Comparison of ENCODE assay signal across 2 cellular contexts in the genomic region with DNA sequence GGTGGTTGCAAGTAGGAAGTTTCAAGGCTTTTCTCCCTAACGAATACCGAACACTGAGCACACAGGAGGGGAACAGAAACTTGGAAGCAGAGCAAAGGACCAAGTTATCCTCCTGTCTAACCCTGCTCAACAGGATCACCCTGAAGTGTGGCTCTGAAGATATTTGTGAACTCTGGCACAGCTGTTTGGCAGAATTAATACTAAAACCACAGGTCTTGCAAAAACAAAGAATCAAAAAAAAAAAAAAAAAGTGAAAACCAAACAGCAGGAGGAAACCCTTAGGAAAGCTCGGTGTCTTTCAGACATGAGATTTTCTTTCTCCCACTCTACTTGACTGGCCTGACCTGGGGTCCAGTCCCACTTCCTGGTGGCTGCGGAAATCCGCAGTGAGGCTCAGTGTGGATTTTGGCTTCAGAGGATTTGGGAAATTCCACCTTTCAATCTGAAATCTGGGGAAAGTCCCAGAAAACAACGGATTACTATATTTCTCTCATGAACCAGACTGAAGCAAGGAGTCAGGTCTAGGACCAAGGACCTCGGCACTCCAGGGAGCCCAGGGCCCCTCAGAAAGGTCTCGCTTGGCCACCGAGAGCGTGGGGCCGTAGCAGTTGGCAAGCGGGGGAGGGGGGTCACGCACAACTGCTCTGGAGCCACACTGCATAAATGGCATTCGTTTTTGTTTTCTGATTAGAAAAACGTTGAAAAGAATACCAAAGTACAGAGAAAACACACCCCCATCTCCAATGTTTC.
TF ChIP-seq lines count a peak whose summit lies in the region.

No MANE protein-coding gene starts in this region.

TF ChIP-seq in GM12891, 5 proteins besides CTCF, POLR2A, EP300 and RAD21:
- TF ChIP-seq SPI1 (IDR thresholded peaks at IDR 0.05; ENCODE audit: low read depth, low read length) (peak; percentile 58; the same call in 1 of the 2 replicates), POU2F2 (IDR thresholded peaks at IDR 0.05; ENCODE audit: low read depth, low read length) (no peak), PAX5 (IDR thresholded peaks at IDR 0.05; ENCODE audit: insufficient read depth, low read length, severe bottlenecking) (peak; percentile 84), TAF1 (IDR thresholded peaks at IDR 0.05; ENCODE audit: low read depth, low read length) (no peak), POLR2AphosphoS5 (IDR thresholded peaks at IDR 0.05; ENCODE audit: low read depth, low read length) (no peak)

TF ChIP-seq in K562, 482 proteins besides CTCF, POLR2A, EP300 and RAD21:
- TF ChIP-seq SIN3A (IDR thresholded peaks at IDR 0.05; ENCODE audit: borderline replicate concordance in 2 of 2, control insufficient read depth in 1 of 2, low read depth in 2 of 2, low read length in 2 of 2): 0 out of 4 replicates have a peak, but pooled peaks of 1 of the 2 experiments have one; percentile 17
- peak; percentile 63; the same call in 1 of the 2 replicates for TF ChIP-seq ELF1 (tag; IDR thresholded peaks at IDR 0.05)
- peak; percentile 18 for TF ChIP-seq CHD1 (IDR thresholded peaks at IDR 0.05; ENCODE audit: low read length)
- no peak for TF ChIP-seq NONO (IDR thresholded peaks at IDR 0.05; ENCODE audit: low read depth in 2 of 2, low read length in 1 of 2)
- 0 out of 2 replicates have a peak, but pooled peaks have one; percentile 6 for TF ChIP-seq CXXC5 (CRISPR knock-in tag; IDR thresholded peaks at IDR 0.05)
- TF ChIP-seq, protein P1, sequence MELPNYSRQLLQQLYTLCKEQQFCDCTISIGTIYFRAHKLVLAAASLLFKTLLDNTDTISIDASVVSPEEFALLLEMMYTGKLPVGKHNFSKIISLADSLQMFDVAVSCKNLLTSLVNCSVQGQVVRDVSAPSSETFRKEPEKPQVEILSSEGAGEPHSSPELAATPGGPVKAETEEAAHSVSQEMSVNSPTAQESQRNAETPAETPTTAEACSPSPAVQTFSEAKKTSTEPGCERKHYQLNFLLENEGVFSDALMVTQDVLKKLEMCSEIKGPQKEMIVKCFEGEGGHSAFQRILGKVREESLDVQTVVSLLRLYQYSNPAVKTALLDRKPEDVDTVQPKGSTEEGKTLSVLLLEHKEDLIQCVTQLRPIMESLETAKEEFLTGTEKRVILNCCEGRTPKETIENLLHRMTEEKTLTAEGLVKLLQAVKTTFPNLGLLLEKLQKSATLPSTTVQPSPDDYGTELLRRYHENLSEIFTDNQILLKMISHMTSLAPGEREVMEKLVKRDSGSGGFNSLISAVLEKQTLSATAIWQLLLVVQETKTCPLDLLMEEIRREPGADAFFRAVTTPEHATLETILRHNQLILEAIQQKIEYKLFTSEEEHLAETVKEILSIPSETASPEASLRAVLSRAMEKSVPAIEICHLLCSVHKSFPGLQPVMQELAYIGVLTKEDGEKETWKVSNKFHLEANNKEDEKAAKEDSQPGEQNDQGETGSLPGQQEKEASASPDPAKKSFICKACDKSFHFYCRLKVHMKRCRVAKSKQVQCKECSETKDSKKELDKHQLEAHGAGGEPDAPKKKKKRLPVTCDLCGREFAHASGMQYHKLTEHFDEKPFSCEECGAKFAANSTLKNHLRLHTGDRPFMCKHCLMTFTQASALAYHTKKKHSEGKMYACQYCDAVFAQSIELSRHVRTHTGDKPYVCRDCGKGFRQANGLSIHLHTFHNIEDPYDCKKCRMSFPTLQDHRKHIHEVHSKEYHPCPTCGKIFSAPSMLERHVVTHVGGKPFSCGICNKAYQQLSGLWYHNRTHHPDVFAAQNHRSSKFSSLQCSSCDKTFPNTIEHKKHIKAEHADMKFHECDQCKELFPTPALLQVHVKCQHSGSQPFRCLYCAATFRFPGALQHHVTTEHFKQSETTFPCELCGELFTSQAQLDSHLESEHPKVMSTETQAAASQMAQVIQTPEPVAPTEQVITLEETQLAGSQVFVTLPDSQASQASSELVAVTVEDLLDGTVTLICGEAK (IDR thresholded peaks at IDR 0.05): peak; percentile 26
- TF ChIP-seq, protein P1 (CRISPR knock-in tag; IDR thresholded peaks at IDR 0.05): no peak
- no peak for TF ChIP-seq PCBP1 (IDR thresholded peaks at IDR 0.05; ENCODE audit: low read depth, low read length, poor library complexity, severe bottlenecking)
- TF ChIP-seq ZNF431 (CRISPR knock-in tag; IDR thresholded peaks at IDR 0.05): no peak
